8 cellular contexts compared by ENCODE assay signal in the genomic region with DNA sequence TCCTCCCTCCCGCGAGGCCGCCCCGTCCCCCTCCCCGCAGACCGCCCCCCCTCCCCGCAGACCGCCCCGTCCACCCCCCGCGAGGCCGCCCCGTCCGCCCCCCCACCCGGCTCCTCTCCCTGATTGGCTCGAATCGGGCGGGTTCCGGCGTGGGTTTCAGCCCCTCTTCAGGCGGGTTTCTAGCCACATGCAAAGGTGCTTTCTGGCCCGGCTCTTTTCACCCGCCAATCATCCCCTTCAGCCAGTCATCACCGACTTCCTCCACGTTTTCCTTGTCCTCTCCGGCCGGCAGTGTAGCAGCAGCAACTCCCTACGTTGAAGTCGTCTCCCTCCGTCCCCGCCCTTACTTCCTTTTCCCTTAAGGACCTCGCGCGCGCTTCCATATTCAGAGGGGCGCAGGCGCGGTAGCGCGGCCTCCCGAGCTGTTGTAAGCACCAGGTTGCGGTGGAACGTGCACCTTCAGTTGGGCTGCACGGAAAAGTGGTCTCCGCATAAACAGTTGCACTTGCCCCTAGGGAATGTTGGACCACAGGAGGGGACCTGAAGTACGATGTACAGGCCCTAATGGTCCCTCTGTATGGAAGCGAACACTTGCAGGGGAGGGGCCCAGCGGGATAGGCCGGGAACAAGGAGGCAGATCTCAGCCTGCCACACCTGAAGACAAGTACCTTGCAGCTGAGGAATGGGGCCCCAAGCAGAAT. TPM values are rescaled to one million over a fixed set of nuclear protein-coding genes. Genes with fewer than 3 reads are reported as not detected.
A peak's percentile ranks its signal among the peaks of the same experiment; 100 is the strongest.
DNase-seq lines count a peak whose midpoint lies in the region; ATAC-seq and TF ChIP-seq lines count a peak whose summit lies in the region.

No MANE protein-coding gene starts in this region.

- no peaks in the 10 kb centered on the region for H3K36me3 ChIP-seq in SJSA1
- no peaks in the 10 kb centered on the region for H3K36me3 ChIP-seq in gastroesophageal sphincter
- H3K36me3 ChIP-seq in neutrophil: no peaks in the 10 kb centered on the region

- WGBS in gastroesophageal sphincter (ENCODE audit: low coverage in 1 of 2), 2 donors: 0% methylated on average over 1 to 14 of the region's 49 CpGs

- no peak for TF ChIP-seq EP300 in gastroesophageal sphincter (IDR thresholded peaks at IDR 0.05)

- H3K4me3 Mint-ChIP-seq in activated naive CD4-positive, alpha-beta T cell treated with anti-CD3 and anti-CD28 coated beads for 36 hours: peak overlapping the region; percentile 92

- intact Hi-C loops in activated naive CD4-positive, alpha-beta T cell treated with anti-CD3 and anti-CD28 coated beads for 36 hours (cut with micrococcal nuclease): loop anchor here (1.0 to 2.0 kb wide), 6 partner anchors 50 to 796 kb away; a partner anchor contains a TSS

- peak overlapping the region; percentile 81 for H3K4me3 ChIP-seq in HFF-Myc (replicated peaks; ENCODE audit: low read depth, low read length)
- peak overlapping the region; percentile 58 for H3K4me3 ChIP-seq in SJSA1
- peak overlapping the region; percentile 73 to 83 for H3K4me3 ChIP-seq in gastroesophageal sphincter
- H3K4me3 ChIP-seq in neutrophil (ENCODE audit: low read depth in 1 of 2, low read length in 1 of 2): peak overlapping the region; percentile 57 to 58

- DNase-seq in GM04503 (ENCODE audit: low read depth): peak; percentile 88
- peak; percentile 94 for DNase-seq in HFF-Myc (ENCODE audit: extremely low read depth, low read depth)
- peak; percentile 99 for DNase-seq in MV-4-11 (lab: John Stamatoyannopoulos, UW)
- DNase-seq in SJSA1 (ENCODE audit: low read depth in 1 of 2, low spot score in 2 of 2): peak; percentile 90 to 97
- DNase-seq in activated naive CD4-positive, alpha-beta T cell treated with anti-CD3 and anti-CD28 coated beads for 36 hours: peak; percentile 95
- DNase-seq in substantia nigra (lab: John Stamatoyannopoulos, UW): peak; percentile 47 to 96 (median 89)

- H3K9me3 ChIP-seq in SJSA1 (replicated peaks) (no peaks in the 10 kb centered on the region), gastroesophageal sphincter (peaks cover 0 to 11% (median 0%) of the 10 kb centered on the region in 3 donors), neutrophil (no peaks in the 10 kb centered on the region)

- peak overlapping the region; percentile 0; the same call in 1 of the 2 replicates for H3K27ac ChIP-seq in SJSA1
- H3K27ac ChIP-seq in gastroesophageal sphincter: peak overlapping the region; percentile 72 to 91 (median 90)
- H3K27ac ChIP-seq in neutrophil: peak overlapping the region; percentile 27
- H3K27ac ChIP-seq in substantia nigra (ENCODE audit: low read depth, low read length, poor library complexity, severe bottlenecking): peak overlapping the region; percentile 54

- H3K9me3 Mint-ChIP-seq in activated naive CD4-positive, alpha-beta T cell treated with anti-CD3 and anti-CD28 coated beads for 36 hours: peaks cover 8% of the 10 kb centered on the region

- CTCF ChIA-PET in activated naive CD4-positive, alpha-beta T cell treated with anti-CD3 and anti-CD28 coated beads for 36 hours (lab: Charles Lee): interaction anchor here (1.0 to 1.7 kb wide), 4 partner anchors 8 to 91 kb away, joined by 3 to 4 read pairs (median 4); a partner anchor contains a TSS

- no peak for TF ChIP-seq CTCF in HFF-Myc (IDR thresholded peaks at IDR 0.05; ENCODE audit: low read depth, low read length, missing control alignments)
- no peak for TF ChIP-seq CTCF in gastroesophageal sphincter (IDR thresholded peaks at IDR 0.05)
- TF ChIP-seq CTCF in neutrophil (IDR thresholded peaks at IDR 0.05): no peak

- H3K27me3 Mint-ChIP-seq in activated naive CD4-positive, alpha-beta T cell treated with anti-CD3 and anti-CD28 coated beads for 36 hours (ENCODE audit: low read depth): no peaks in the 10 kb centered on the region

- H3K36me3 Mint-ChIP-seq in activated naive CD4-positive, alpha-beta T cell treated with anti-CD3 and anti-CD28 coated beads for 36 hours (ENCODE audit: low read depth): peaks cover 8% of the 10 kb centered on the region

- H3K27me3 ChIP-seq in SJSA1 (replicated peaks) (no peaks in the 10 kb centered on the region), gastroesophageal sphincter (no peaks in the 10 kb centered on the region), neutrophil (no peaks in the 10 kb centered on the region)

- H3K4me1 ChIP-seq in SJSA1 (replicated peaks) (peaks cover 8% of the 10 kb centered on the region), gastroesophageal sphincter (peaks cover 0 to 17% (median 0%) of the 10 kb centered on the region in 3 donors), neutrophil (ENCODE audit: control insufficient read depth in 1 of 2, insufficient read depth in 1 of 2, low read depth in 1 of 2, low read length in 1 of 2) (peaks cover 11 to 14% of the 10 kb centered on the region in 2 experiments)

- peak; percentile 96 for ATAC-seq in gastroesophageal sphincter

- H3K4me1 Mint-ChIP-seq in activated naive CD4-positive, alpha-beta T cell treated with anti-CD3 and anti-CD28 coated beads for 36 hours (ENCODE audit: low read depth): peaks cover 19% of the 10 kb centered on the region

- TF ChIP-seq POLR2A in gastroesophageal sphincter (IDR thresholded peaks at IDR 0.05): peak; percentile 36 to 50

- H3K27ac Mint-ChIP-seq in activated naive CD4-positive, alpha-beta T cell treated with anti-CD3 and anti-CD28 coated beads for 36 hours: peak overlapping the region; percentile 86

RNA-seq across cellular contexts. Expression of a gene that starts 44.6 kb away (rescaled TPM):
- 0.29 TPM in 1 of 2 replicates, not detected in the other for total RNA-seq in SJSA1 (2014; rRNA removed; shearing (Covaris generic))
- under 1 TPM; 0.27 to 0.43 TPM for total RNA-seq in activated naive CD4-positive, alpha-beta T cell treated with anti-CD3 and anti-CD28 coated beads for 36 hours
- 1 to 10 TPM in 1 of 4 donors, under 1 TPM in 2, not detected in 1; 0.23 to 2.5 (median 0.40) TPM for total RNA-seq in gastroesophageal sphincter

RNA-seq across cellular contexts. Expression of a gene that starts 49.4 kb away (rescaled TPM):
- 39.5 and 56.6 TPM in 2 replicates for total RNA-seq in SJSA1 (2014; rRNA removed; shearing (Covaris generic))
- total RNA-seq in activated naive CD4-positive, alpha-beta T cell treated with anti-CD3 and anti-CD28 coated beads for 36 hours: 100 to 1,000 TPM; 240 to 247 TPM
- 10 to 100 TPM; 34.5 to 54.5 (median 38.6) TPM for total RNA-seq in gastroesophageal sphincter

Comparison
In these comparisons a context has a peak if more than half of its experiments do, and no peak if none do; other contexts are left out.
1. Peak in every context shown above with its lines: DNase-seq, ATAC-seq, H3K4me3 ChIP-seq and H3K27ac ChIP-seq.
2. H3K27ac ChIP-seq: peak in every context shown above with its lines; median percentile 90 in gastroesophageal sphincter; 54 in substantia nigra; 27 in neutrophil; 0 in SJSA1.